Comparison of ENCODE assay signal across 1 cellular context in genomic region chr19:19151418-19151817, GRCh38.
A peak's percentile ranks its signal among the peaks of the same experiment; 100 is the strongest.
TF ChIP-seq lines count a peak whose summit lies in the region.

No MANE protein-coding gene starts in this region.

TF ChIP-seq in GM12878, 131 proteins besides CTCF, POLR2A, EP300 and RAD21 (continued from another document and continues in another):
- no peak for TF ChIP-seq IRF3 (IDR thresholded peaks at IDR 0.05)
- TF ChIP-seq YY1 (IDR thresholded peaks at IDR 0.05; ENCODE audit: low read depth, low read length): no peak
- peak; percentile 27 to 33; a peak in 2 of 4 replicates for TF ChIP-seq IKZF2 (IDR thresholded peaks at IDR 0.05)
- no peak for TF ChIP-seq SPI1 (IDR thresholded peaks at IDR 0.05; ENCODE audit: borderline replicate concordance, insufficient read depth, low read depth, low read length)
- no peak for TF ChIP-seq EGR1 (IDR thresholded peaks at IDR 0.05; ENCODE audit: borderline replicate concordance in 1 of 2, low read depth in 2 of 2, low read length in 2 of 2)
- TF ChIP-seq HCFC1 (IDR thresholded peaks at IDR 0.05; ENCODE audit: low read length): no peak
- TF ChIP-seq CUX1 (IDR thresholded peaks at IDR 0.05; ENCODE audit: insufficient replicate concordance, low read depth, low read length): no peak
- TF ChIP-seq BACH1 (IDR thresholded peaks at IDR 0.05; ENCODE audit: borderline replicate concordance): no peak
- no peak for TF ChIP-seq SKIL (IDR thresholded peaks at IDR 0.05; ENCODE audit: low read depth, poor library complexity, severe bottlenecking)
- no peak for TF ChIP-seq SIX5 (IDR thresholded peaks at IDR 0.05; ENCODE audit: low read depth, low read length, severe bottlenecking)
- TF ChIP-seq NR2C2 (IDR thresholded peaks at IDR 0.05; ENCODE audit: borderline replicate concordance, control insufficient read depth, insufficient read length, low read depth): no peak
- no peak for TF ChIP-seq PBX3 (IDR thresholded peaks at IDR 0.05; ENCODE audit: insufficient replicate concordance, low read depth, low read length)
- no peak for TF ChIP-seq ZBTB4 (CRISPR knock-in tag; IDR thresholded peaks at IDR 0.05)
- TF ChIP-seq ATF3 (IDR thresholded peaks at IDR 0.05; ENCODE audit: borderline replicate concordance, extremely low read depth, low read depth, low read length): no peak
- TF ChIP-seq RB1 (IDR thresholded peaks at IDR 0.05; ENCODE audit: borderline replicate concordance): no peak
- TF ChIP-seq MLLT1 (IDR thresholded peaks at IDR 0.05): 0 out of 2 replicates have a peak, but pooled peaks have one; percentile 17
- TF ChIP-seq JUNB (IDR thresholded peaks at IDR 0.05): no peak
- no peak for TF ChIP-seq SUPT20H (IDR thresholded peaks at IDR 0.05; ENCODE audit: borderline replicate concordance, control insufficient read depth, low read depth, low read length)
- TF ChIP-seq RUNX3 (IDR thresholded peaks at IDR 0.05; ENCODE audit: low read length): peak; percentile 86
- no peak; the same call in 1 of the 2 replicates for TF ChIP-seq HDGF (IDR thresholded peaks at IDR 0.05)
- no peak for TF ChIP-seq CHD4 (IDR thresholded peaks at IDR 0.05)
- peak; percentile 53 for TF ChIP-seq EED (IDR thresholded peaks at IDR 0.05; ENCODE audit: low read depth)
- TF ChIP-seq CBFB (IDR thresholded peaks at IDR 0.05; ENCODE audit: low read depth): peak; percentile 64; the same call in 1 of the 2 replicates
- TF ChIP-seq BHLHE40 (IDR thresholded peaks at IDR 0.05; ENCODE audit: borderline replicate concordance in 1 of 2, low read depth in 2 of 2, low read length in 1 of 2): peak; percentile 58 to 63; a peak in 3 of 4 replicates
- no peak for TF ChIP-seq ZNF622 (IDR thresholded peaks at IDR 0.05)
- TF ChIP-seq NR2C1 (IDR thresholded peaks at IDR 0.05): no peak
- 0 out of 2 replicates have a peak, but pooled peaks have one; percentile 46 for TF ChIP-seq NBN (IDR thresholded peaks at IDR 0.05)
- 0 out of 2 replicates have a peak, but pooled peaks have one; percentile 14 for TF ChIP-seq TARDBP (IDR thresholded peaks at IDR 0.05; ENCODE audit: borderline replicate concordance)
- no peak for TF ChIP-seq USF2 (IDR thresholded peaks at IDR 0.05; ENCODE audit: borderline replicate concordance, low read depth, low read length)
- 0 out of 2 replicates have a peak, but pooled peaks have one; percentile 10 for TF ChIP-seq TCF3 (IDR thresholded peaks at IDR 0.05; ENCODE audit: borderline replicate concordance, insufficient read depth, low read depth, low read length)
- TF ChIP-seq ZNF24 (IDR thresholded peaks at IDR 0.05): no peak
- TF ChIP-seq ZNF687 (IDR thresholded peaks at IDR 0.05): peak; percentile 73; the same call in 1 of the 2 replicates
- TF ChIP-seq E2F8 (IDR thresholded peaks at IDR 0.05; ENCODE audit: low read depth, partially characterized antibody): no peak
